In the genomic region with DNA sequence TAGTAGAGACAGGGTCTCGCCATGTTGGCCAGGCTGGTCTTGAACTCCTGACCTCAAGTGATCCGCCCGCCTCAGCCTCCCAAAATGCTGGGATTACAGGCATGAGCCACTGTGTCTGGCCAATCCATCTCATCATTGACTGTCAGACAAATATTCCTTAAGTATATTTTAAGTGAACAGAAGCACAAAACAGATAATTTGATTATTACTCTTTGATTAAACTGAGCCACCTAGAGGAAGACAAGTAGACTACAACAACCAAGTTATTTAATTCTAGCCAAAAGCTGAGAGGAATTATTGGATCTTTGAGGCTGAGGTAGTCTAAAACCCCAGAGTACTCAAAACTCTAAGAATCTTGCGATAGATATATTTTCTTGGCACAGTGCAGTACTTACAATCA, we compare ENCODE assay signal across 16 cellular contexts. TPM values are rescaled to one million over a fixed set of nuclear protein-coding genes. Genes with fewer than 3 reads are reported as not detected.
DNase-seq lines count a peak whose midpoint lies in the region; ATAC-seq, FAIRE-seq and TF ChIP-seq lines count a peak whose summit lies in the region.
"Had no signal": no experiment of that assay in that cellular context is flagged by ENCODE, and none has a peak within 500 bp of the region (broad histone marks: within the 10 kb centered on the region; RNA-seq: fewer than 3 reads in every experiment).

No MANE protein-coding gene starts in this region.

- DNase-seq in SIG-M5 treated with dmso at 0.1 percent for 504 hours (lab: John Stamatoyannopoulos, UW; ENCODE audit: unreplicated experiment) (peak; percentile 14), SIG-M5 (lab: John Stamatoyannopoulos, UW) (no peak), LNCaP clone FGC (ENCODE audit: low read depth) (no peak), GM12878 (ENCODE audit: low read depth, low spot score) (no peak), osteoblast (ENCODE audit: insufficient read length, low spot score, missing footprints) (peak; percentile 48), H4 (ENCODE audit: low spot score) (no peak)
- DNase-seq: activated CD4-positive, alpha-beta memory T cell treated with anti-CD3 and anti-CD28 coated beads, Interleukin-2, amount 10 ng/mL, durations not matched to agents 7 days and 5 days; activated naive CD4-positive, alpha-beta T cell treated with anti-CD3 and anti-CD28 coated beads for 36 hours; GF-D8; left cardiac atrium; NCI-H1417; upper lobe of right lung had no signal

- H3K79me2 ChIP-seq in GM12878 (ENCODE audit: control insufficient read depth, insufficient read depth, low read length), result no peaks in the 10 kb centered on the region
- no peaks in the 10 kb centered on the region for H3K79me2 ChIP-seq in osteoblast (ENCODE audit: insufficient read depth, low read length)

- in situ Hi-C loops in GM12878 (cut with MboI), result no loop called here

- H3K4me3 ChIP-seq in LNCaP clone FGC (ENCODE audit: low read depth, low read length) (no peak overlapping the region), GM12878 (no peak overlapping the region), osteoblast (ENCODE audit: insufficient read depth, low read length) (no peak overlapping the region)
- H3K4me3 ChIP-seq: gastroesophageal sphincter, upper lobe of right lung had no signal

- H3K4me1 ChIP-seq in GM12878 (ENCODE audit: control insufficient read depth, insufficient read depth, low read length) (no peaks in the 10 kb centered on the region), osteoblast (ENCODE audit: insufficient read depth, low read length) (no peaks in the 10 kb centered on the region)
- H3K4me1 ChIP-seq: gastroesophageal sphincter, upper lobe of right lung had no signal

- FAIRE-seq in GM12878 (lab: Jason Lieb, UNC), result no peak

- H4K20me1 ChIP-seq in GM12878 (ENCODE audit: control insufficient read depth, insufficient read depth) (no peaks in the 10 kb centered on the region), osteoblast (ENCODE audit: insufficient read depth, low read length) (no peaks in the 10 kb centered on the region)

- intact Hi-C loops in GM12878 (cut with micrococcal nuclease; ENCODE audit: unreplicated experiment), result no loop called here

- H3K27ac ChIP-seq in GM12878 (ENCODE audit: control insufficient read depth, insufficient read depth) (no peak overlapping the region), osteoblast (ENCODE audit: low read depth, low read length) (no peak overlapping the region)
- H3K27ac ChIP-seq: gastroesophageal sphincter, upper lobe of right lung had no signal

- no peak overlapping the region for H3K9ac ChIP-seq in GM12878 (ENCODE audit: control insufficient read depth, insufficient read depth, low read length)

- no peak overlapping the region for H3K4me2 ChIP-seq in GM12878 (ENCODE audit: control insufficient read depth, insufficient read depth)
- H3K4me2 ChIP-seq in osteoblast (ENCODE audit: insufficient read depth, low read length), result no peak overlapping the region

- H3K9me3 ChIP-seq in GM12878 (replicated peaks; ENCODE audit: control insufficient read depth, insufficient read depth, low read length), result no peaks in the 10 kb centered on the region
- no peaks in the 10 kb centered on the region for H3K9me3 ChIP-seq in osteoblast (ENCODE audit: low read depth, low read length)
- H3K9me3 ChIP-seq: gastroesophageal sphincter, upper lobe of right lung had no signal

- no peak for TF ChIP-seq EP300 in GM12878 (IDR thresholded peaks at IDR 0.05; ENCODE audit: borderline replicate concordance in 1 of 2, control insufficient read depth in 1 of 2, low read depth in 2 of 2, low read length in 2 of 2)

- H2AFZ ChIP-seq in GM12878 (ENCODE audit: control insufficient read depth, low read depth, low read length), result no peak overlapping the region
- no peak overlapping the region for H2AFZ ChIP-seq in osteoblast (ENCODE audit: low read length)

- H3K36me3 ChIP-seq in GM12878 (ENCODE audit: control insufficient read depth in 2 of 2, insufficient read depth in 2 of 2, low read length in 1 of 2), result peaks cover 5 to 10% of the 10 kb centered on the region in 2 experiments
- H3K36me3 ChIP-seq in osteoblast (ENCODE audit: insufficient read depth, low read length), result peaks cover 9% of the 10 kb centered on the region
- H3K36me3 ChIP-seq: gastroesophageal sphincter, upper lobe of right lung had no signal

- POLR2A ChIA-PET in GM12878 (lab: Charles Lee), result interaction anchor here (0.6 kb wide), 1 partner anchor 172 kb away, joined by 3 read pairs; no protein-coding TSS in a partner anchor

- TF ChIP-seq POLR2A in GM12878 (IDR thresholded peaks at IDR 0.05; ENCODE audit: low read depth, low read length), result no peak

- 99% methylated on average over 4 of the region's 4 CpGs for WGBS in GM12878 (ENCODE audit: insufficient coverage, insufficient replicate concordance, low lambda C conversion rate, missing lambda C conversion rate)

- peak; percentile 18; the same call in 1 of the 2 replicates for TF ChIP-seq CTCF in LNCaP clone FGC (IDR thresholded peaks at IDR 0.05; ENCODE audit: control insufficient read depth, extremely low read depth, insufficient read depth)
- peak in 1 of 3 experiments; percentile 13; a peak in 2 of 6 replicates for TF ChIP-seq CTCF in GM12878 (IDR thresholded peaks at IDR 0.05 in 2 of 3, conservative IDR thresholded peaks at IDR 0.05 in 1 of 3; ENCODE audit: control insufficient read depth in 2 of 3, extremely low read depth in 1 of 3, insufficient read depth in 1 of 3, low read depth in 3 of 3, low read length in 3 of 3)
- peak; percentile 37 for TF ChIP-seq CTCF in osteoblast (IDR thresholded peaks at IDR 0.05; ENCODE audit: extremely low read depth, low read depth, low read length)

- ATAC-seq in GM12878 (peak; percentile 23; the same call in 1 of the 3 replicates), GM19395 (IDR thresholded peaks at IDR 0.05; ENCODE audit: unreplicated experiment) (no peak), HG02981 (IDR thresholded peaks at IDR 0.05; ENCODE audit: unreplicated experiment) (no peak)
- ATAC-seq: gastroesophageal sphincter; left cardiac atrium; natural killer cell treated with Interleukin-12 subunit alpha and Interleukin-12 subunit beta and Interleukin-15 and Interleukin-18, amount 100 ng/mL, for 72 hours; upper lobe of right lung had no signal

- no TSS peak for BruUV-seq in GM12878 (replicated peaks; lab: Mats Ljungman, UMichigan)

- SMC1A ChIA-PET in GM12878 (lab: Charles Lee; ENCODE audit: uncharacterized antibody, unreplicated experiment), result interaction anchor here (0.6 to 1.8 kb wide), 2 partner anchors 54 to 191 kb away, joined by 3 to 5 read pairs; partner anchors contain the start of gene CHEK1

- RAD21 ChIA-PET in GM12878 (lab: Charles Lee; ENCODE audit: unreplicated experiment), result no interaction called here

- H3K27me3 ChIP-seq in GM12878 (replicated peaks in 1 of 2; ENCODE audit: control insufficient read depth in 2 of 2, insufficient read depth in 2 of 2, low read length in 1 of 2) (no peaks in the 10 kb centered on the region), osteoblast (ENCODE audit: insufficient read depth, low read length) (no peaks in the 10 kb centered on the region)
- H3K27me3 ChIP-seq: gastroesophageal sphincter, upper lobe of right lung had no signal

- CTCF ChIA-PET in GM12878 (lab: Yijun Ruan, JAX), result interaction anchor here (0.6 to 1.4 kb wide), 6 partner anchors 9 to 514 kb away, joined by 3 to 4 read pairs (median 3); no protein-coding TSS in a partner anchor

- TF ChIP-seq RAD21 in GM12878 (IDR thresholded peaks at IDR 0.05; ENCODE audit: insufficient read depth, low read depth, low read length), result no peak

TF ChIP-seq in GM12878, 131 proteins besides CTCF, POLR2A, EP300 and RAD21 (continues in another document):
- TF ChIP-seq EED (IDR thresholded peaks at IDR 0.05; ENCODE audit: low read depth) (no peak), FOS (IDR thresholded peaks at IDR 0.05; ENCODE audit: borderline replicate concordance, extremely low read depth, insufficient read length) (no peak)

RNA-seq across cellular contexts. Expression of gene ACRV1, which starts 1.2 kb away (rescaled TPM):
- not detected in 2 replicates for total RNA-seq in GM12878 (2013; cell fraction: nucleolus; rRNA removed)
- total RNA-seq in GM12878 (2014; rRNA removed), result 0.11 TPM in 1 of 2 replicates, not detected in the other
- total RNA-seq in GM12878 (2014; rRNA removed; fragmentation: Illumina TruSeq; extraction: Trizol), result 0.09 TPM in 1 of 2 replicates, not detected in the other
- total RNA-seq in GM12878 (2021), result 0.21 TPM in 1 of 2 replicates, not detected in the other
- polyA plus RNA-seq in GM12878 (2011; ENCODE audit: low read depth), result not detected
- polyA plus RNA-seq in GM12878 (2011; rRNA removed), result not detected in 2 replicates
- polyA plus RNA-seq in GM12878 (2011; cell fraction: cytosol; rRNA removed), result 0.01 and 0.07 TPM in 2 replicates
- polyA plus RNA-seq in GM12878 (2011; cell fraction: nucleus; rRNA removed), result 0.04 and 0.12 TPM in 2 replicates
- polyA plus RNA-seq in GM12878 (2012), result 0.18 and 0.24 TPM in 2 replicates
- 0.10 TPM in 1 of 2 replicates, not detected in the other for polyA plus RNA-seq in GM12878 (2014; fragmentation: Illumina TruSeq; extraction: Trizol)
- polyA plus RNA-seq in GM12878 (2014; fragmentation: Nextera tagmentation; extraction: Ambion mirVana), result under 1 TPM; 0.20 to 0.60 TPM
- 0.26 TPM in 1 of 2 replicates, not detected in the other for polyA plus RNA-seq in GM12878 (2014; rRNA removed)
- polyA plus RNA-seq in GM12878 (2016; fragmentation: Nextera tagmentation; extraction: Ambion mirVana), result under 1 TPM; 0.78 to 0.82 TPM
- not detected in 2 replicates for polyA minus RNA-seq in GM12878 (2011; rRNA and poly(A)+ RNA removed)
- not detected in 2 replicates for polyA minus RNA-seq in GM12878 (2011; cell fraction: cytosol; rRNA and poly(A)+ RNA removed)
- 0.24 TPM in 1 of 2 replicates, not detected in the other for polyA minus RNA-seq in GM12878 (2011; cell fraction: nucleus; rRNA and poly(A)+ RNA removed)
- not detected in 2 replicates for total RNA-seq in osteoblast
- not detected in 2 replicates for total RNA-seq in H4 (2014; rRNA removed; shearing (Covaris generic))
- total RNA-seq: activated CD4-positive, alpha-beta memory T cell treated with anti-CD3 and anti-CD28 coated beads, Interleukin-2, amount 10 ng/mL, durations not matched to agents 7 days and 5 days; activated naive CD4-positive, alpha-beta T cell treated with anti-CD3 and anti-CD28 coated beads for 36 hours; gastroesophageal sphincter; left cardiac atrium; natural killer cell treated with Interleukin-12 subunit alpha and Interleukin-12 subunit beta and Interleukin-15 and Interleukin-18, amount 100 ng/mL, for 72 hours; upper lobe of right lung had no signal

RNA-seq across cellular contexts. Expression of gene CHEK1, which starts 54.4 kb away (rescaled TPM):
- total RNA-seq in GM12878 (2013; cell fraction: nucleolus; rRNA removed), result 52.5 and 58.9 TPM in 2 replicates
- total RNA-seq in GM12878 (2014; rRNA removed) (53.7 and 59.6 TPM in 2 replicates), GM12878 (2014; rRNA removed; fragmentation: Illumina TruSeq; extraction: Trizol) (66.1 and 66.8 TPM in 2 replicates), GM12878 (2021) (67.1 and 68.2 TPM in 2 replicates), osteoblast (16.6 and 22.4 TPM in 2 replicates)
- polyA plus RNA-seq in GM12878 (2011; ENCODE audit: low read depth), result 15.9 TPM
- polyA plus RNA-seq in GM12878 (2011; rRNA removed) (65.0 and 99.2 TPM in 2 replicates), GM12878 (2014; fragmentation: Illumina TruSeq; extraction: Trizol) (72.9 and 75.5 TPM in 2 replicates), GM12878 (2014; fragmentation: Nextera tagmentation; extraction: Ambion mirVana) (10 to 100 TPM; 47.0 to 52.5 TPM), GM12878 (2014; rRNA removed) (42.1 and 43.8 TPM in 2 replicates), GM12878 (2016; fragmentation: Nextera tagmentation; extraction: Ambion mirVana) (10 to 100 TPM; 66.2 to 68.6 TPM)
- 26.8 and 27.8 TPM in 2 replicates for polyA plus RNA-seq in GM12878 (2011; cell fraction: cytosol; rRNA removed)
- 21.8 and 24.9 TPM in 2 replicates for polyA plus RNA-seq in GM12878 (2011; cell fraction: nucleus; rRNA removed)
- 22.8 and 30.9 TPM in 2 replicates for polyA plus RNA-seq in GM12878 (2012)
- polyA minus RNA-seq in GM12878 (2011; rRNA and poly(A)+ RNA removed), result 32.4 and 37.7 TPM in 2 replicates
- polyA minus RNA-seq in GM12878 (2011; cell fraction: cytosol; rRNA and poly(A)+ RNA removed), result 17.0 and 21.0 TPM in 2 replicates
- 34.2 and 51.4 TPM in 2 replicates for polyA minus RNA-seq in GM12878 (2011; cell fraction: nucleus; rRNA and poly(A)+ RNA removed)
- 48.5 and 57.5 TPM in 2 replicates for total RNA-seq in H4 (2014; rRNA removed; shearing (Covaris generic))

Comparison
In these comparisons a context has a peak if more than half of its experiments do, and no peak if none do; other contexts are left out.
1. DNase-seq: peak in SIG-M5 treated with dmso at 0.1 percent for 504 hours (single experiment) and osteoblast (single experiment); none in SIG-M5 (single experiment), LNCaP clone FGC (single experiment), GM12878 (single experiment) and H4 (single experiment).